In the genomic region with DNA sequence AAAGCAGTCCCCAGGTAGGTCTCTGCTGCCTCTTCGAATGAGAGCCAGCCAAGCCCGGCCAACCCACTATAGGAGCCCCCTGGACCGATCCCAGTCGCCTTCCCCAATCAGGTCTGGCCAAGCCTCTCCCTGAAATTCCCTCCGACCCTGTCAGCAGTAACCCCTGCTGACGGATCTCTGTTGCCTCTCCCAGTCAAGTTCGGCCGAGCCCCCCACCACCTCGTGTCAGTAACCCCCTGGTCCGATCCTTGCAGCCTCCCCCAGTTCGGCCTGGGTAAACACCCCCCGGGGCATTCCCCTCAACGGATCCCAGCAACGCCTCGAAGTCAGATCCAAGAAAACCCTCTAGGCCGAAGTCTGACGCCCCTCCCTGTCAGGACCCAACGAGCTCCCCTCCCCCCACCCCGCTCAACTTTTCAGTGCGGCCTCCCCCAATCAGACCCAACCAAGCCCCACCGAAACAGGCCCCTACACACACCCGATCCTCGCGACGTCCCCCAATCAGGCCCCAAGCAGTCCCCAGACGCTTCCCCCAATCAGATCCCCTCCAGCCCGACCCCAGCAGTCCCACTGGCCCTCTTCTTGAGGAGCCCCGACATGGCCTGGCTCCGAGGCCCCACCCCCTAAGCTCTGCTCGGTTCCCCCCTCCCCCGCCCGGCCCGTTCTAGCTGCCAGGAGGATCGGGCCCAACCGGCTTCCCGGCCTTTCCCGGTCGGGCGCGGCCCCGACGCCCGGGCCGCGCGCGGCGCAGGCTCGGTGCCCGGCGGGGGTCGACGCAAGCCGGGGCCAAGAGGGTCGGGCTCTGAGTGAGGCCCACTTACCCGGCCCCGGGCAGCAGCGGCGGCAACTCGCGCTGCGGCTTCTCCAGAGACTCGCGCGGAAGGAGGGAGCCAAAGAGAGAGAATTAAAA, we compare ENCODE assay signal across 9 cellular contexts. TPM values are rescaled to one million over a fixed set of nuclear protein-coding genes. Genes with fewer than 3 reads are reported as not detected.
DNase-seq lines count a peak whose midpoint lies in the region; ATAC-seq and TF ChIP-seq lines count a peak whose summit lies in the region.
"Had no signal": no experiment of that assay in that cellular context is flagged by ENCODE, and none has a peak within 500 bp of the region (broad histone marks: within the 10 kb centered on the region; RNA-seq: fewer than 3 reads in every experiment).

No MANE protein-coding gene starts in this region.

- TF ChIP-seq EP300 in sigmoid colon (IDR thresholded peaks at IDR 0.05) = no peak

- H3K27me3 Mint-ChIP-seq in CD8-positive, alpha-beta T cell (ENCODE audit: low read depth) = no peaks in the 10 kb centered on the region
- no peaks in the 10 kb centered on the region for H3K27me3 Mint-ChIP-seq in T-helper 17 cell

- H3K36me3 ChIP-seq in CD8-positive, alpha-beta T cell (ENCODE audit: insufficient read depth, low read length) = peaks cover 4% of the 10 kb centered on the region
- peaks cover 28% of the 10 kb centered on the region for H3K36me3 ChIP-seq in HUES48 (ENCODE audit: control insufficient read depth, insufficient read depth, low read length)
- H3K36me3 ChIP-seq in brain microvascular endothelial cell (replicated peaks) = peaks cover 16% of the 10 kb centered on the region
- H3K36me3 ChIP-seq in iPS-15b (ENCODE audit: control insufficient read depth, insufficient read depth, low read length) = peaks cover 9% of the 10 kb centered on the region
- peaks cover under 1 to 24% (median 11%) of the 10 kb centered on the region in 4 donors for H3K36me3 ChIP-seq in sigmoid colon

- H3K36me3 Mint-ChIP-seq in CD8-positive, alpha-beta T cell = peaks cover 23% of the 10 kb centered on the region
- no peaks in the 10 kb centered on the region for H3K36me3 Mint-ChIP-seq in T-helper 17 cell (ENCODE audit: low read depth)

- H3K9ac ChIP-seq in HUES48 (ENCODE audit: low read depth, low read length) (peak overlapping the region; percentile 69), iPS-15b (ENCODE audit: low read depth, low read length) (peak overlapping the region; percentile 50)

- POLR2A ChIA-PET in CD8-positive, alpha-beta T cell (lab: Charles Lee) = interaction anchor here (0.6 to 3.0 kb wide), 11 partner anchors 7 to 1886 kb away, joined by 3 to 32 read pairs (median 3); a partner anchor contains a TSS

- H3K27ac Mint-ChIP-seq in CD8-positive, alpha-beta T cell = peak overlapping the region; percentile 89
- peak overlapping the region; percentile 95 for H3K27ac Mint-ChIP-seq in T-helper 17 cell

- peak; percentile 48 for ATAC-seq in CD8-positive, alpha-beta T cell
- peak; percentile 23 for ATAC-seq in GM19467 (IDR thresholded peaks at IDR 0.05; ENCODE audit: unreplicated experiment)
- ATAC-seq in T-helper 17 cell = peak; percentile 52

- peak in 5 of 7 experiments; percentile 23 to 57 (median 52) for DNase-seq in CD8-positive, alpha-beta T cell
- DNase-seq in T-helper 17 cell (peak in 2 of 3 donors; percentile 37 to 43), brain microvascular endothelial cell (peak; percentile 41), sigmoid colon (peak; percentile 90), NCI-H345 treated with DMSO at 0.1 percent for 48 hours (lab: John Stamatoyannopoulos, UW; ENCODE audit: unreplicated experiment) (no peak)

- peaks cover 28% of the 10 kb centered on the region for H3K4me1 ChIP-seq in CD8-positive, alpha-beta T cell (ENCODE audit: insufficient read depth, low read length)
- peaks cover 2% of the 10 kb centered on the region; the same call in 1 of the 2 replicates for H3K4me1 ChIP-seq in HUES48 (ENCODE audit: control insufficient read depth, insufficient read depth, low read length)
- peaks cover 5% of the 10 kb centered on the region for H3K4me1 ChIP-seq in iPS-15b (ENCODE audit: control insufficient read depth, insufficient read depth, low read length)
- H3K4me1 ChIP-seq in sigmoid colon = peaks cover 0 to 49% (median 44%) of the 10 kb centered on the region in 4 donors

- H3K27ac ChIP-seq in CD8-positive, alpha-beta T cell (ENCODE audit: low read depth, low read length) = peak overlapping the region; percentile 55
- H3K27ac ChIP-seq in HUES48 (ENCODE audit: low read depth, low read length) = peak overlapping the region; percentile 97
- peak overlapping the region; percentile 92 for H3K27ac ChIP-seq in brain microvascular endothelial cell
- peak overlapping the region; percentile 93 to 98 (median 95) for H3K27ac ChIP-seq in sigmoid colon

- in situ Hi-C loops in brain microvascular endothelial cell (cut with HindIII; ENCODE audit: low pct_ligation_motif_present, low sequenced_read_pairs) = no loop called here

- no peaks in the 10 kb centered on the region for H3K9me3 Mint-ChIP-seq in CD8-positive, alpha-beta T cell

- H3K27me3 ChIP-seq in CD8-positive, alpha-beta T cell (ENCODE audit: insufficient read depth, low read length) = no peaks in the 10 kb centered on the region
- H3K27me3 ChIP-seq in HUES48 (ENCODE audit: control insufficient read depth, insufficient read depth, low read length) (no peaks in the 10 kb centered on the region), brain microvascular endothelial cell (replicated peaks) (no peaks in the 10 kb centered on the region), iPS-15b (ENCODE audit: control insufficient read depth, insufficient read depth, low read length) (no peaks in the 10 kb centered on the region), sigmoid colon (no peaks in the 10 kb centered on the region)

- peak overlapping the region; percentile 93 for H3K4me3 Mint-ChIP-seq in CD8-positive, alpha-beta T cell
- H3K4me3 Mint-ChIP-seq in T-helper 17 cell = peak overlapping the region; percentile 96

- peaks cover 38% of the 10 kb centered on the region for H3K4me1 Mint-ChIP-seq in CD8-positive, alpha-beta T cell (ENCODE audit: low read depth)
- peaks cover 31% of the 10 kb centered on the region for H3K4me1 Mint-ChIP-seq in T-helper 17 cell

- no peak for TF ChIP-seq CTCF in CD8-positive, alpha-beta T cell (IDR thresholded peaks at IDR 0.05)
- no peak for TF ChIP-seq CTCF in brain microvascular endothelial cell (IDR thresholded peaks at IDR 0.05; ENCODE audit: low read depth, low read length, missing control alignments)
- no peak for TF ChIP-seq CTCF in sigmoid colon (IDR thresholded peaks at IDR 0.05)

- WGBS in sigmoid colon, 2 donors = 0 to 1% methylated on average over 65 of the region's 65 CpGs

- no peak for TF ChIP-seq POLR2A in sigmoid colon (IDR thresholded peaks at IDR 0.05)

- H3K9me3 ChIP-seq in CD8-positive, alpha-beta T cell (ENCODE audit: low read length) = no peaks in the 10 kb centered on the region
- H3K9me3 ChIP-seq in HUES48 (ENCODE audit: control insufficient read depth, insufficient read depth, low read length) (no peaks in the 10 kb centered on the region), T-helper 17 cell (ENCODE audit: control insufficient read depth, low read length, poor library complexity, severe bottlenecking) (no peaks in the 10 kb centered on the region), iPS-15b (ENCODE audit: control insufficient read depth, insufficient read depth, low read length) (no peaks in the 10 kb centered on the region), sigmoid colon (no peaks in the 10 kb centered on the region)

- intact Hi-C loops in CD8-positive, alpha-beta T cell (cut with DNase I, micrococcal nuclease) = loop anchor here (1.0 to 5.0 kb wide), 6 partner anchors 12 to 560 kb away; a partner anchor contains a TSS
- intact Hi-C loops in sigmoid colon (cut with DNase I) = loop anchor here (2.0 kb wide), 1 partner anchor 41 kb away; a partner anchor contains a TSS

- H3K4me3 ChIP-seq in CD8-positive, alpha-beta T cell (ENCODE audit: low read depth, low read length) = peak overlapping the region; percentile 81
- peak overlapping the region; percentile 95 for H3K4me3 ChIP-seq in HUES48 (ENCODE audit: low read depth, low read length)
- peak overlapping the region; percentile 85 for H3K4me3 ChIP-seq in brain microvascular endothelial cell (ENCODE audit: low read depth, low read length)
- peak overlapping the region; percentile 84 for H3K4me3 ChIP-seq in iPS-15b (ENCODE audit: low read depth, low read length)
- peak overlapping the region; percentile 54 to 98 (median 77) for H3K4me3 ChIP-seq in sigmoid colon

- CTCF ChIA-PET in CD8-positive, alpha-beta T cell (lab: Charles Lee) = interaction anchor here (1.1 to 3.9 kb wide), 7 partner anchors 12 to 164 kb away, joined by 3 to 17 read pairs (median 5); a partner anchor contains a TSS

RNA-seq across cellular contexts. Expression of a gene that starts 1.8 kb away (rescaled TPM):
- total RNA-seq in CD8-positive, alpha-beta T cell = 10 to 100 TPM; 39.4 to 39.6 TPM
- total RNA-seq in T-helper 17 cell (10 to 100 TPM; 48.6 to 60.0 TPM), sigmoid colon (10 to 100 TPM; 54.2 to 92.2 (median 60.5) TPM)
- polyA plus RNA-seq in sigmoid colon = 10 to 100 TPM in 2 of 3 donors, 1 to 10 TPM in 1; 9.5 to 47.2 (median 12.0) TPM

RNA-seq across cellular contexts. Expression of a gene that starts 12.6 kb away (rescaled TPM):
- 100 to 1,000 TPM; 197 to 213 TPM for total RNA-seq in CD8-positive, alpha-beta T cell
- total RNA-seq in T-helper 17 cell (100 to 1,000 TPM; 176 to 185 TPM), sigmoid colon (100 to 1,000 TPM; 443 to 505 (median 475) TPM)
- 100 to 1,000 TPM; 261 to 324 (median 321) TPM for polyA plus RNA-seq in sigmoid colon

RNA-seq across cellular contexts. Expression of a gene that starts 15.4 kb away (rescaled TPM):
- 10 to 100 TPM; 17.6 to 19.8 TPM for total RNA-seq in CD8-positive, alpha-beta T cell
- 10 to 100 TPM; 29.8 to 32.6 TPM for total RNA-seq in T-helper 17 cell
- 10 to 100 TPM; 34.6 to 59.4 (median 44.5) TPM for total RNA-seq in sigmoid colon
- polyA plus RNA-seq in sigmoid colon = 100 to 1,000 TPM in 1 of 3 donors, 10 to 100 TPM in 2; 85.8 to 121 (median 98.5) TPM

RNA-seq across cellular contexts. Expression of a gene that starts 25.5 kb away (rescaled TPM):
- total RNA-seq in CD8-positive, alpha-beta T cell = 1 to 10 TPM; 2.3 to 2.8 TPM
- total RNA-seq in T-helper 17 cell (1 to 10 TPM; 2.9 to 3.5 TPM), sigmoid colon (1 to 10 TPM; 3.6 to 6.4 (median 4.5) TPM)
- 10 to 100 TPM in 1 of 3 donors, 1 to 10 TPM in 2; 6.2 to 10.8 (median 7.8) TPM for polyA plus RNA-seq in sigmoid colon

RNA-seq across cellular contexts. Expression of a gene that starts 29.7 kb away (rescaled TPM):
- not detected for total RNA-seq in CD8-positive, alpha-beta T cell
- total RNA-seq in T-helper 17 cell = not detected
- total RNA-seq in sigmoid colon = under 1 TPM in 1 of 4 donors, not detected in 3; 0.36 TPM
- polyA plus RNA-seq in sigmoid colon = 10 to 100 TPM; 44.4 to 50.0 (median 45.8) TPM
- total RNA-seq: activated CD8-positive, alpha-beta memory T cell treated with anti-CD3 and anti-CD28 coated beads for 36 hours had no signal
